8 cellular contexts compared by ENCODE assay signal in the genomic region with DNA sequence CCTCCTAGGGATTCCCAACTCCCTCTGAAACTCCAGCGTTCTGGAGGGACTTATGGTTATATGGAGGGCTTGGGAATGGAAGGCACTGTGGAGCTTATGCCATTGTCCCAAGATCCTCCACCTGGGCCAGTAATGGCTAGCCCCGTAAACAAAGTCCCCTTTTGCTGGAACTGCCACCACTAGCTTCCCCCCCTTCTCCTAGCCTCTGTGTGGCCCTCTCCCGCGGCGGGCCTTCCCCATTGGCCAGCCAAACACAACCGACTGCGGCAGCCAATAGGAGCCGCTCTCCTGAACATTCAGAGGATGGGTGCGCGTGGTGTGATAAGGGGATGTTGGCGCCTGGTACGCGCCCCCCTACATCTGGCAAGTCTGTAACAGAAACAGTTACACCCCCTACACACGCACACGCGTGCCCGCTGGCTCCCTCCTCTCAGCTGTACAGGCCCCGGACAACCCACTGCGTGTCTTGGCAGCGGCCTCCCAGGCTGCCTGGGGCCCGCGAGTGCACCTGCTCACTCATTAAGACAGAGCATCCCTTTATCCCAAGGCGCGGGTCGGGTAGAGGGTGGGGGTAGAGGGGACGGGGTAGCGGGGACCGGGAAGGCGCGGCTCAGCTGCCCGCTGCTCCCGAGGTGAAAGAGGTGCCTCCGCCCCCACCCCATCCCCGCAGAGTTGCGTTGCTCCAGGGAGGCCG. TPM values are rescaled to one million over a fixed set of nuclear protein-coding genes. Genes with fewer than 3 reads are reported as not detected.
DNase-seq lines count a peak whose midpoint lies in the region; ATAC-seq, FAIRE-seq and TF ChIP-seq lines count a peak whose summit lies in the region.

No MANE protein-coding gene starts in this region.

- H3K9me3 Mint-ChIP-seq in central memory CD8-positive, alpha-beta T cell, result no peaks in the 10 kb centered on the region

- DNase-seq in NCI-H1694 treated with DMSO at 0.1 percent for 48 hours (lab: John Stamatoyannopoulos, UW) (peak; percentile 84), left lobe of liver (ENCODE audit: low spot score) (peak; percentile 45), urothelium cell line (ENCODE audit: low spot score) (no peak)
- DNase-seq in central memory CD8-positive, alpha-beta T cell (ENCODE audit: low spot score in 2 of 2), result peak; percentile 26 to 40
- peak; percentile 46 for DNase-seq in stimulated activated CD4-positive, alpha-beta T cell treated with anti-CD3 and anti-CD28 coated beads, Interleukin-4, amount 100 ng/mL, for 48 hours (ENCODE audit: low read depth in 2 of 2)

- no peak for TF ChIP-seq CTCF in VCaP (conservative IDR thresholded peaks at IDR 0.05)

- ATAC-seq in GM18498 (IDR thresholded peaks at IDR 0.05; ENCODE audit: unreplicated experiment) (peak; percentile 75), HG02798 (IDR thresholded peaks at IDR 0.05; ENCODE audit: poor library complexity, unreplicated experiment) (peak; percentile 78), left lobe of liver (no peak)
- ATAC-seq in central memory CD8-positive, alpha-beta T cell (replicated peaks; ENCODE audit: extremely low read depth, poor library complexity, severe bottlenecking), result peak; percentile 63

- peak overlapping the region; percentile 86 for H3K4me3 Mint-ChIP-seq in central memory CD8-positive, alpha-beta T cell

- H3K27ac Mint-ChIP-seq in central memory CD8-positive, alpha-beta T cell (ENCODE audit: low read depth), result peak overlapping the region; percentile 65

- no peaks in the 10 kb centered on the region for H3K27me3 Mint-ChIP-seq in central memory CD8-positive, alpha-beta T cell

- H3K4me1 Mint-ChIP-seq in central memory CD8-positive, alpha-beta T cell, result peaks cover 31% of the 10 kb centered on the region

- no peak for FAIRE-seq in urothelium cell line (lab: Jason Lieb, UNC)

- peaks cover 10% of the 10 kb centered on the region for H3K36me3 Mint-ChIP-seq in central memory CD8-positive, alpha-beta T cell (ENCODE audit: insufficient read depth)

- peak overlapping the region; percentile 41; the same call in 1 of the 2 replicates for H3K27ac ChIP-seq in VCaP

RNA-seq across cellular contexts. Expression of a gene that starts 0.9 kb away (rescaled TPM):
- 0.15 TPM for total RNA-seq in left lobe of liver

RNA-seq across cellular contexts. Expression of a gene that starts 5.3 kb away (rescaled TPM):
- 89.5 TPM for total RNA-seq in left lobe of liver
